Comparison of ENCODE assay signal across 22 cellular contexts in genomic region chrX:66676413-66676812, GRCh38. TPM values are rescaled to one million over a fixed set of nuclear protein-coding genes. Genes with fewer than 3 reads are reported as not detected.
DNase-seq lines count a peak whose midpoint lies in the region; ATAC-seq and TF ChIP-seq lines count a peak whose summit lies in the region.
"Had no signal": no experiment of that assay in that cellular context is flagged by ENCODE, and none has a peak within 500 bp of the region (broad histone marks: within the 10 kb centered on the region; RNA-seq: fewer than 3 reads in every experiment).

No MANE protein-coding gene starts in this region.

- 65 to 78% methylated on average over 1 of the region's 1 CpG for WGBS in heart right ventricle, 2 donors

- no peaks in the 10 kb centered on the region for H3K9me3 ChIP-seq in SK-N-MC (ENCODE audit: low read depth, low read length)
- peaks cover 0 to 2% (median 0%) of the 10 kb centered on the region in 11 donors for H3K9me3 ChIP-seq in heart right ventricle
- H3K9me3 ChIP-seq: BE2C, lower lobe of right lung, thoracic aorta had no signal

- DNase-seq in GM04503 (ENCODE audit: low read depth) (peak; percentile 49), SK-N-MC (ENCODE audit: low read depth, low spot score) (no peak), fibroblast of gingiva (ENCODE audit: low read depth) (peak; percentile 90), skeletal muscle cell (ENCODE audit: low read depth) (peak; percentile 57), heart right ventricle (no peak), amniotic stem cell (lab: John Stamatoyannopoulos, UW) (no peak)
- DNase-seq in stimulated activated CD4-positive, alpha-beta T cell treated with anti-CD3 and anti-CD28 coated beads, Interleukin-15, amount 100 ng/mL, for 24 hours = no peak
- DNase-seq: activated CD4-positive, alpha-beta memory T cell treated with anti-CD3 and anti-CD28 coated beads for 36 hours; activated T-cell treated with anti-CD3 and anti-CD28 coated beads, Interleukin-2, amount 50 U/mL, for 48 hours; BE2C; caudate nucleus; effector memory CD8-positive, alpha-beta T cell; GOT3; KBM-7; lower lobe of right lung; NCI-H1105 treated with DMSO at 0.1 percent for 48 hours; NCI-H2171; small intestine had no signal

- 0 out of 2 replicates have a peak overlapping the region, but pooled peaks have one; percentile 36 for H3K27ac ChIP-seq in SK-N-MC
- H3K27ac ChIP-seq in heart right ventricle = peak overlapping the region in 1 of 10 donors; percentile 43
- H3K27ac ChIP-seq: lower lobe of right lung, parathyroid adenoma, thoracic aorta, VCaP had no signal

- H3K4me3 ChIP-seq in SK-N-MC (0 out of 2 replicates have a peak overlapping the region, but pooled peaks have one; percentile 40), skeletal muscle cell (ENCODE audit: low read depth, low read length) (no peak overlapping the region), heart right ventricle (no peak overlapping the region)
- H3K4me3 ChIP-seq: lower lobe of right lung, thoracic aorta had no signal

- intact Hi-C loops in heart right ventricle (cut with DNase I) = loop anchor here in 1 of 10 donors (5.0 kb wide), 1 partner anchor 256 kb away; no protein-coding TSS in a partner anchor

- H3K4me1 ChIP-seq in heart right ventricle = no peaks in the 10 kb centered on the region
- H3K4me1 ChIP-seq: BE2C, lower lobe of right lung, parathyroid adenoma had no signal

- no peaks in the 10 kb centered on the region for H3K36me3 ChIP-seq in SK-N-MC (ENCODE audit: insufficient read depth, low read length)
- no peaks in the 10 kb centered on the region for H3K36me3 ChIP-seq in heart right ventricle
- H3K36me3 ChIP-seq: BE2C, lower lobe of right lung, thoracic aorta had no signal

- H3K9ac ChIP-seq in SK-N-MC (ENCODE audit: insufficient read length) = no peak overlapping the region
- H3K9ac ChIP-seq: parathyroid adenoma had no signal

- peaks cover 0 to 16% (median 0%) of the 10 kb centered on the region in 7 donors for H3K27me3 ChIP-seq in heart right ventricle
- H3K27me3 ChIP-seq: BE2C had no signal

- TF ChIP-seq CTCF in heart right ventricle (IDR thresholded peaks at IDR 0.05) = no peak

- ATAC-seq in heart right ventricle (no peak), GM19035 (IDR thresholded peaks at IDR 0.05; ENCODE audit: unreplicated experiment) (no peak)
- ATAC-seq: effector memory CD8-positive, alpha-beta T cell; lower lobe of right lung had no signal

RNA-seq across cellular contexts. Expression of gene EDA2R, which starts 37.5 kb away (rescaled TPM):
- 1 to 10 TPM in 4 of 10 donors, under 1 TPM in 6; 0.51 to 4.1 (median 0.83) TPM for total RNA-seq in heart right ventricle
- under 1 TPM; 0.12 to 0.29 TPM for polyA plus RNA-seq in heart right ventricle

Comparison
In these comparisons a context has a peak if more than half of its experiments do, and no peak if none do; other contexts are left out.
1. DNase-seq: peak in GM04503 (single experiment), fibroblast of gingiva (single experiment) and skeletal muscle cell (single experiment); none in SK-N-MC (single experiment), heart right ventricle (0 of 2), stimulated activated CD4-positive, alpha-beta T cell treated with anti-CD3 and anti-CD28 coated beads, Interleukin-15, amount 100 ng/mL, for 24 hours (single experiment) and amniotic stem cell (single experiment).